Comparison of ENCODE assay signal across 29 cellular contexts in genomic region chr5:113093561-113093960, GRCh38.
A peak's percentile ranks its signal among the peaks of the same experiment; 100 is the strongest.
DNase-seq lines count a peak whose midpoint lies in the region; ATAC-seq, FAIRE-seq and TF ChIP-seq lines count a peak whose summit lies in the region.
"Had no signal": no experiment of that assay in that cellular context is flagged by ENCODE, and none has a peak within 500 bp of the region (broad histone marks: within the 10 kb centered on the region; RNA-seq: fewer than 3 reads in every experiment).

No MANE protein-coding gene starts in this region.

- H3K4me3 ChIP-seq in brain microvascular endothelial cell (ENCODE audit: low read depth, low read length), result no peak overlapping the region
- H3K4me3 ChIP-seq: A549, PC-9 had no signal

- CTCF ChIA-PET in activated CD4-positive, alpha-beta memory T cell treated with anti-CD3 and anti-CD28 coated beads for 36 hours (lab: Charles Lee), result no interaction called here

- peaks cover 8% of the 10 kb centered on the region for H3K9me3 Mint-ChIP-seq in glutamatergic neuron (ENCODE audit: unreplicated experiment)
- no peaks in the 10 kb centered on the region for H3K9me3 Mint-ChIP-seq in stimulated activated effector memory CD8-positive, alpha-beta T cell treated with anti-CD3 and anti-CD28 coated beads, Interleukin-12 subunit alpha, Interleukin-12 subunit beta, amount 100 ng/mL, for 72 hours
- H3K9me3 Mint-ChIP-seq in activated T-helper 17 cell treated with anti-CD3 and anti-CD28 coated beads, Interleukin-2, amount 50 U/mL, for 72 hours, result no peaks in the 10 kb centered on the region
- H3K9me3 Mint-ChIP-seq in activated CD4-positive, alpha-beta memory T cell treated with anti-CD3 and anti-CD28 coated beads for 36 hours, result no peaks in the 10 kb centered on the region
- H3K9me3 Mint-ChIP-seq: CD8-positive, alpha-beta T cell had no signal

- no peak overlapping the region for H3K27ac ChIP-seq in brain microvascular endothelial cell
- H3K27ac ChIP-seq: A549, C4-2B, PC-9, RWPE1 had no signal

- H3K27ac Mint-ChIP-seq in glutamatergic neuron (ENCODE audit: unreplicated experiment), result peak overlapping the region; percentile 90
- no peak overlapping the region for H3K27ac Mint-ChIP-seq in stimulated activated effector memory CD8-positive, alpha-beta T cell treated with anti-CD3 and anti-CD28 coated beads, Interleukin-12 subunit alpha, Interleukin-12 subunit beta, amount 100 ng/mL, for 72 hours
- no peak overlapping the region for H3K27ac Mint-ChIP-seq in activated T-helper 17 cell treated with anti-CD3 and anti-CD28 coated beads, Interleukin-2, amount 50 U/mL, for 72 hours
- no peak overlapping the region for H3K27ac Mint-ChIP-seq in activated CD4-positive, alpha-beta memory T cell treated with anti-CD3 and anti-CD28 coated beads for 36 hours
- H3K27ac Mint-ChIP-seq: B cell; CD8-positive, alpha-beta T cell had no signal

- no peaks in the 10 kb centered on the region for H3K27me3 ChIP-seq in brain microvascular endothelial cell (replicated peaks)

- intact Hi-C loops in activated CD4-positive, alpha-beta memory T cell treated with anti-CD3 and anti-CD28 coated beads for 36 hours (cut with micrococcal nuclease), result no loop called here

- no peak overlapping the region for H3K4me3 Mint-ChIP-seq in glutamatergic neuron (ENCODE audit: unreplicated experiment)
- H3K4me3 Mint-ChIP-seq in stimulated activated effector memory CD8-positive, alpha-beta T cell treated with anti-CD3 and anti-CD28 coated beads, Interleukin-12 subunit alpha, Interleukin-12 subunit beta, amount 100 ng/mL, for 72 hours, result no peak overlapping the region
- no peak overlapping the region for H3K4me3 Mint-ChIP-seq in activated T-helper 17 cell treated with anti-CD3 and anti-CD28 coated beads, Interleukin-2, amount 50 U/mL, for 72 hours
- H3K4me3 Mint-ChIP-seq in activated CD4-positive, alpha-beta memory T cell treated with anti-CD3 and anti-CD28 coated beads for 36 hours, result no peak overlapping the region
- H3K4me3 Mint-ChIP-seq: B cell; CD8-positive, alpha-beta T cell had no signal

- H3K36me3 ChIP-seq in brain microvascular endothelial cell (replicated peaks), result no peaks in the 10 kb centered on the region

- POLR2A ChIA-PET in activated CD4-positive, alpha-beta memory T cell treated with anti-CD3 and anti-CD28 coated beads for 36 hours (lab: Charles Lee), result no interaction called here

- no peak for FAIRE-seq in RCC 7860 (lab: Jason Lieb, UNC)
- FAIRE-seq: A549, GM12892, GM19239, H1 had no signal

- peaks cover 45% of the 10 kb centered on the region for H3K4me1 Mint-ChIP-seq in glutamatergic neuron (ENCODE audit: low read depth, unreplicated experiment)
- H3K4me1 Mint-ChIP-seq in stimulated activated effector memory CD8-positive, alpha-beta T cell treated with anti-CD3 and anti-CD28 coated beads, Interleukin-12 subunit alpha, Interleukin-12 subunit beta, amount 100 ng/mL, for 72 hours, result no peaks in the 10 kb centered on the region
- no peaks in the 10 kb centered on the region for H3K4me1 Mint-ChIP-seq in activated T-helper 17 cell treated with anti-CD3 and anti-CD28 coated beads, Interleukin-2, amount 50 U/mL, for 72 hours
- no peaks in the 10 kb centered on the region for H3K4me1 Mint-ChIP-seq in activated CD4-positive, alpha-beta memory T cell treated with anti-CD3 and anti-CD28 coated beads for 36 hours (ENCODE audit: low read depth)
- H3K4me1 Mint-ChIP-seq: B cell had no signal

- in situ Hi-C loops in brain microvascular endothelial cell (cut with HindIII; ENCODE audit: low pct_ligation_motif_present, low sequenced_read_pairs), result no loop called here

- peaks cover 5% of the 10 kb centered on the region for H3K36me3 Mint-ChIP-seq in glutamatergic neuron (ENCODE audit: unreplicated experiment)
- H3K36me3 Mint-ChIP-seq in stimulated activated effector memory CD8-positive, alpha-beta T cell treated with anti-CD3 and anti-CD28 coated beads, Interleukin-12 subunit alpha, Interleukin-12 subunit beta, amount 100 ng/mL, for 72 hours, result no peaks in the 10 kb centered on the region
- H3K36me3 Mint-ChIP-seq in activated T-helper 17 cell treated with anti-CD3 and anti-CD28 coated beads, Interleukin-2, amount 50 U/mL, for 72 hours (ENCODE audit: low read depth), result no peaks in the 10 kb centered on the region
- H3K36me3 Mint-ChIP-seq in activated CD4-positive, alpha-beta memory T cell treated with anti-CD3 and anti-CD28 coated beads for 36 hours, result no peaks in the 10 kb centered on the region

- ATAC-seq in stimulated activated effector memory CD8-positive, alpha-beta T cell treated with anti-CD3 and anti-CD28 coated beads, Interleukin-12 subunit alpha, Interleukin-12 subunit beta, amount 100 ng/mL, for 72 hours, result peak; percentile 9
- ATAC-seq in activated T-helper 17 cell treated with anti-CD3 and anti-CD28 coated beads, Interleukin-2, amount 50 U/mL, for 72 hours (replicated peaks), result no peak
- ATAC-seq: A549; CD8-positive, alpha-beta T cell; HCT116 had no signal

- H3K27me3 Mint-ChIP-seq in glutamatergic neuron (ENCODE audit: unreplicated experiment), result peaks cover 12% of the 10 kb centered on the region
- H3K27me3 Mint-ChIP-seq in activated T-helper 17 cell treated with anti-CD3 and anti-CD28 coated beads, Interleukin-2, amount 50 U/mL, for 72 hours, result no peaks in the 10 kb centered on the region
- H3K27me3 Mint-ChIP-seq in activated CD4-positive, alpha-beta memory T cell treated with anti-CD3 and anti-CD28 coated beads for 36 hours, result no peaks in the 10 kb centered on the region

- peak; percentile 25 for DNase-seq in M059J (ENCODE audit: low read depth)
- DNase-seq in RCC 7860 (ENCODE audit: low spot score), result peak; percentile 24
- no peak for DNase-seq in glutamatergic neuron
- DNase-seq in stimulated activated effector memory CD8-positive, alpha-beta T cell treated with anti-CD3 and anti-CD28 coated beads, Interleukin-12 subunit alpha, Interleukin-12 subunit beta, amount 100 ng/mL, for 72 hours (ENCODE audit: low spot score in 2 of 2), result no peak
- DNase-seq in activated CD4-positive, alpha-beta memory T cell treated with anti-CD3 and anti-CD28 coated beads for 36 hours, result no peak
- DNase-seq in brain microvascular endothelial cell, result no peak
- DNase-seq: Caco-2; CD8-positive, alpha-beta T cell; DMS79 treated with DMSO at 0.1 percent for 48 hours; GF-D8; Karpas-422; NCI-H1105; NCI-H146; NCI-H1930; NCI-H2107; NCI-H524 treated with DMSO at 0.1 percent for 48 hours; NCI-H82; NK-92 treated with Interleukin-12 subunit alpha and Interleukin-12 subunit beta, amount 100 ng/mL, for 24 hours; PC-9; SHP77 had no signal

- TF ChIP-seq CTCF in glutamatergic neuron (IDR thresholded peaks at IDR 0.05; ENCODE audit: partially characterized antibody, unreplicated experiment) (no peak), brain microvascular endothelial cell (IDR thresholded peaks at IDR 0.05; ENCODE audit: low read depth, low read length, missing control alignments) (no peak)

Comparison
In these comparisons a context has a peak if more than half of its experiments do, and no peak if none do; other contexts are left out.
1. DNase-seq: peak in M059J (single experiment) and RCC 7860 (single experiment); none in glutamatergic neuron (single experiment), stimulated activated effector memory CD8-positive, alpha-beta T cell treated with anti-CD3 and anti-CD28 coated beads, Interleukin-12 subunit alpha, Interleukin-12 subunit beta, amount 100 ng/mL, for 72 hours (0 of 2), activated CD4-positive, alpha-beta memory T cell treated with anti-CD3 and anti-CD28 coated beads for 36 hours (single experiment) and brain microvascular endothelial cell (single experiment).